In genomic region chr4:173318648-173319211, GRCh38 we compare ENCODE assay signal across 1 cellular context.
TF ChIP-seq lines count a peak whose summit lies in the region.

No MANE protein-coding gene starts in this region.

TF ChIP-seq in GM12878, 131 proteins besides CTCF, POLR2A, EP300 and RAD21 (continued from another document):
- TF ChIP-seq PAX5 (IDR thresholded peaks at IDR 0.05; ENCODE audit: borderline replicate concordance, low read depth, low read length): no peak
- 0 out of 2 replicates have a peak, but pooled peaks have one; percentile 7 for TF ChIP-seq MEF2A (IDR thresholded peaks at IDR 0.05; ENCODE audit: insufficient read depth, low read depth, low read length)
- TF ChIP-seq SMAD5 (IDR thresholded peaks at IDR 0.05; ENCODE audit: low read depth): no peak
- TF ChIP-seq NRF1 (conservative IDR thresholded peaks at IDR 0.05; ENCODE audit: low read depth, low read length): no peak
- TF ChIP-seq E2F8 (IDR thresholded peaks at IDR 0.05; ENCODE audit: low read depth, partially characterized antibody): no peak
